In genomic region chr15:77695548-77695947, GRCh38 we compare ENCODE assay signal across 1 cellular context.
TF ChIP-seq lines count a peak whose summit lies in the region.

No MANE protein-coding gene starts in this region.

TF ChIP-seq in SK-N-SH, 30 proteins besides CTCF, POLR2A, EP300 and RAD21 (continued from another document):
- TF ChIP-seq ZBTB33 (IDR thresholded peaks at IDR 0.05; ENCODE audit: borderline replicate concordance, low read depth) (no peak), SIN3A (IDR thresholded peaks at IDR 0.05; ENCODE audit: borderline replicate concordance, low read depth, low read length) (no peak), ELF1 (IDR thresholded peaks at IDR 0.05) (no peak), TCF12 (IDR thresholded peaks at IDR 0.05) (no peak), RFX5 (IDR thresholded peaks at IDR 0.05; ENCODE audit: low read length) (no peak), TAF1 (IDR thresholded peaks at IDR 0.05; ENCODE audit: borderline replicate concordance, low read depth, low read length) (no peak), RCOR1 (IDR thresholded peaks at IDR 0.05; ENCODE audit: low read length) (no peak), IRF3 (IDR thresholded peaks at IDR 0.05; ENCODE audit: low read depth, low read length) (no peak), GATA2 (CRISPR knock-in tag; IDR thresholded peaks at IDR 0.05) (no peak), MAX (IDR thresholded peaks at IDR 0.05; ENCODE audit: low read depth) (no peak), MXI1 (IDR thresholded peaks at IDR 0.05; ENCODE audit: low read depth, low read length) (no peak)
